15 cellular contexts compared by ENCODE assay signal in the genomic region with DNA sequence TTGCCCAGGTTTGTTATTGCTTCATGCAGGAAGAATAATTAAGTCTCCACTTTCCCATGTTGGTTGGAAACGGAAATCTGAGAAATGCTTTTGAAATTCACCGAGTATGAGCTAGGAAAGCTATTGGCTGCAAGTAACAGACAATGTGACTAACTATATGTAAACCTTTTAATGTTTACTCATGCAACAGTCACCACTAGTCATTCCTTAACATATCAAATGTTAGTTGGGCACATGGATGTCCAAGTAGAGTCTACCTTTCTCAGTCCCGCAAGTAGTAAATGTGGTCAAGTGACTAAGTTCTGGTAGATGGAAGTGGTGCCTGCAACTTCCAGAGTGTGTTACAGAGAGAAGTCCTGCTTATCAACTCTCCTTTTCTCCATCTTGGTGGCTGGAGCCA. TPM values are rescaled to one million over a fixed set of nuclear protein-coding genes. Genes with fewer than 3 reads are reported as not detected.
A peak's percentile ranks its signal among the peaks of the same experiment; 100 is the strongest.
DNase-seq lines count a peak whose midpoint lies in the region; ATAC-seq and TF ChIP-seq lines count a peak whose summit lies in the region.
"Had no signal": no experiment of that assay in that cellular context is flagged by ENCODE, and none has a peak within 500 bp of the region (broad histone marks: within the 10 kb centered on the region; RNA-seq: fewer than 3 reads in every experiment).

No MANE protein-coding gene starts in this region.

- no peak overlapping the region for H3K27ac Mint-ChIP-seq in natural killer cell treated with Interleukin-12 subunit alpha and Interleukin-12 subunit beta and Interleukin-15 and Interleukin-18, amount 100 ng/mL, for 72 hours
- H3K27ac Mint-ChIP-seq: CD4-positive, CD25-positive, alpha-beta regulatory T cell had no signal

- H3K27ac ChIP-seq in mammary epithelial cell (ENCODE audit: insufficient read depth, low read depth, low read length) (no peak overlapping the region), left lung (no peak overlapping the region)
- H3K27ac ChIP-seq: PC-9 had no signal

- H4K20me1 ChIP-seq in mammary epithelial cell (ENCODE audit: insufficient read depth, low read length) = no peaks in the 10 kb centered on the region

- H3K4me1 ChIP-seq in mammary epithelial cell (ENCODE audit: insufficient read depth, low read length) (peaks cover 17% of the 10 kb centered on the region), left lung (no peaks in the 10 kb centered on the region)

- peaks cover 16% of the 10 kb centered on the region for H3K36me3 Mint-ChIP-seq in natural killer cell treated with Interleukin-12 subunit alpha and Interleukin-12 subunit beta and Interleukin-15 and Interleukin-18, amount 100 ng/mL, for 72 hours
- H3K36me3 Mint-ChIP-seq: CD4-positive, CD25-positive, alpha-beta regulatory T cell had no signal

- H3K4me2 ChIP-seq in mammary epithelial cell (ENCODE audit: insufficient read depth, low read depth, low read length) = peak overlapping the region; percentile 4
- H3K4me2 ChIP-seq: PC-9 had no signal

- dilution Hi-C loops in mammary epithelial cell (cut with HindIII; ENCODE audit: low sequenced_read_pairs) = loop anchor here (5.0 kb wide), 1 partner anchor 68 kb away; no protein-coding TSS in a partner anchor

- TF ChIP-seq CTCF in mammary epithelial cell (conservative IDR thresholded peaks at IDR 0.05 in 1 of 2, IDR thresholded peaks at IDR 0.05 in 1 of 2; ENCODE audit: extremely low read depth in 1 of 2, insufficient read depth in 1 of 2, low read depth in 1 of 2, low read length in 2 of 2) = no peak
- no peak for TF ChIP-seq CTCF in left lung (IDR thresholded peaks at IDR 0.05)

- no peak for ATAC-seq in natural killer cell treated with Interleukin-12 subunit alpha and Interleukin-12 subunit beta and Interleukin-15 and Interleukin-18, amount 100 ng/mL, for 72 hours
- no peak for ATAC-seq in left lung

- no peaks in the 10 kb centered on the region for H3K4me1 Mint-ChIP-seq in natural killer cell treated with Interleukin-12 subunit alpha and Interleukin-12 subunit beta and Interleukin-15 and Interleukin-18, amount 100 ng/mL, for 72 hours (ENCODE audit: low read depth in 2 of 2)
- H3K4me1 Mint-ChIP-seq: CD4-positive, CD25-positive, alpha-beta regulatory T cell had no signal

- peaks cover 7% of the 10 kb centered on the region for H3K9me3 Mint-ChIP-seq in natural killer cell treated with Interleukin-12 subunit alpha and Interleukin-12 subunit beta and Interleukin-15 and Interleukin-18, amount 100 ng/mL, for 72 hours

- BruUV-seq in mammary epithelial cell (replicated peaks; lab: Mats Ljungman, UMichigan) = no TSS peak

- no peak overlapping the region for H3K4me3 Mint-ChIP-seq in natural killer cell treated with Interleukin-12 subunit alpha and Interleukin-12 subunit beta and Interleukin-15 and Interleukin-18, amount 100 ng/mL, for 72 hours

- H3K9me3 ChIP-seq in mammary epithelial cell (replicated peaks; ENCODE audit: insufficient read depth, low read length) (no peaks in the 10 kb centered on the region), left lung (peaks cover 0 to 8% of the 10 kb centered on the region in 2 donors)

- no peaks in the 10 kb centered on the region for H3K79me2 ChIP-seq in mammary epithelial cell (ENCODE audit: insufficient read depth, low read length)

- peak; percentile 84 for DNase-seq in ELR (ENCODE audit: low read depth)
- peak; percentile 44 for DNase-seq in M059J (ENCODE audit: low read depth)
- peak; percentile 53 for DNase-seq in mammary epithelial cell
- DNase-seq in kidney tubule cell (ENCODE audit: low spot score) = peak; percentile 33
- no peak for DNase-seq in NCI-H446 (lab: John Stamatoyannopoulos, UW)
- DNase-seq in natural killer cell treated with Interleukin-12 subunit alpha and Interleukin-12 subunit beta and Interleukin-15 and Interleukin-18, amount 100 ng/mL, for 72 hours (ENCODE audit: low spot score) = no peak
- no peak for DNase-seq in left lung
- no peak for DNase-seq in stimulated activated CD4-positive, alpha-beta T cell treated with anti-CD3 and anti-CD28 coated beads, Interleukin-4, amount 100 ng/mL, for 4 hours
- DNase-seq: CD4-positive, CD25-positive, alpha-beta regulatory T cell; DND-41; NCI-H146; NCI-H2107; NCI-H345; NCI-H748 treated with DMSO at 0.1 percent for 48 hours; PC-9 had no signal

- no peak overlapping the region for H2AFZ ChIP-seq in mammary epithelial cell (ENCODE audit: low read depth, low read length)
- H2AFZ ChIP-seq: PC-9 had no signal

- H3K4me3 ChIP-seq in mammary epithelial cell (replicated peaks in 1 of 3; ENCODE audit: insufficient read depth in 1 of 3, low read depth in 2 of 3, low read length in 3 of 3) (no peak overlapping the region), left lung (no peak overlapping the region)
- H3K4me3 ChIP-seq: PC-9 had no signal

- 46% methylated on average over 3 of the region's 3 CpGs for WGBS in mammary epithelial cell (ENCODE audit: low coverage, missing lambda C conversion rate)

- H3K27me3 ChIP-seq in mammary epithelial cell (ENCODE audit: insufficient read depth, low read length) = no peaks in the 10 kb centered on the region
- H3K27me3 ChIP-seq in left lung = no peaks in the 10 kb centered on the region

- H3K36me3 ChIP-seq in mammary epithelial cell (ENCODE audit: insufficient read depth, low read length) (no peaks in the 10 kb centered on the region), left lung (no peaks in the 10 kb centered on the region)

- CTCF ChIA-PET in mammary epithelial cell (lab: Charles Lee; ENCODE audit: low non-redundant PET) = no interaction called here

- H3K27me3 Mint-ChIP-seq in natural killer cell treated with Interleukin-12 subunit alpha and Interleukin-12 subunit beta and Interleukin-15 and Interleukin-18, amount 100 ng/mL, for 72 hours = peaks cover 5 to 19% of the 10 kb centered on the region in 2 donors

- in situ Hi-C loops in mammary epithelial cell (cut with MboI; ENCODE audit: low sequenced_read_pairs in 2 of 2) = no loop called here

- intact Hi-C loops in mammary epithelial cell (cut with micrococcal nuclease) (no loop called here), left lung (cut with DNase I) (no loop called here)

- H3K9ac ChIP-seq in mammary epithelial cell (ENCODE audit: insufficient read depth, low read length) = no peak overlapping the region

RNA-seq across cellular contexts. Expression of a gene that starts 52.5 kb away (rescaled TPM):
- 0.10 TPM in 1 of 2 replicates, not detected in the other for total RNA-seq in M059J (2014; rRNA removed; shearing (Covaris generic))
- total RNA-seq in mammary epithelial cell (under 1 TPM; 0.17 to 0.61 TPM), left lung (10 to 100 TPM; 12.8 to 14.8 TPM)
- polyA plus RNA-seq in mammary epithelial cell = 0.05 TPM
- polyA minus RNA-seq in mammary epithelial cell = not detected
- under 1 TPM in 1 of 2 donors, not detected in 1; 0.26 TPM for total RNA-seq in natural killer cell treated with Interleukin-12 subunit alpha and Interleukin-12 subunit beta and Interleukin-15 and Interleukin-18, amount 100 ng/mL, for 72 hours
- total RNA-seq: CD4-positive, CD25-positive, alpha-beta regulatory T cell had no signal
- polyA plus RNA-seq: CD4-positive, CD25-positive, alpha-beta regulatory T cell had no signal

Comparison
In these comparisons a context has a peak if more than half of its experiments do, and no peak if none do; other contexts are left out.
1. DNase-seq: peak in ELR (single experiment), M059J (single experiment), mammary epithelial cell (single experiment) and kidney tubule cell (single experiment); none in NCI-H446 (0 of 2), natural killer cell treated with Interleukin-12 subunit alpha and Interleukin-12 subunit beta and Interleukin-15 and Interleukin-18, amount 100 ng/mL, for 72 hours (single experiment), left lung (0 of 2) and stimulated activated CD4-positive, alpha-beta T cell treated with anti-CD3 and anti-CD28 coated beads, Interleukin-4, amount 100 ng/mL, for 4 hours (0 of 2).
2. RNA of a gene that starts 52.5 kb away (total RNA-seq): 12.8 to 14.8 TPM in left lung; 0.17 to 0.61 TPM in mammary epithelial cell, 0.26 TPM in natural killer cell treated with Interleukin-12 subunit alpha and Interleukin-12 subunit beta and Interleukin-15 and Interleukin-18, amount 100 ng/mL, for 72 hours and 0.10 TPM in M059J; every median in the first group is over 4 times any median in the second.